Comparison of ENCODE assay signal across 8 cellular contexts in genomic region chr10:29130190-29130673, GRCh38.
A peak's percentile ranks its signal among the peaks of the same experiment; 100 is the strongest.
DNase-seq lines count a peak whose midpoint lies in the region; ATAC-seq, FAIRE-seq and TF ChIP-seq lines count a peak whose summit lies in the region.

No MANE protein-coding gene starts in this region.

- H3K9me3 ChIP-seq in astrocyte (ENCODE audit: insufficient read depth, low read depth, low read length): no peaks in the 10 kb centered on the region

- no peak overlapping the region for H3K4me3 ChIP-seq in astrocyte (ENCODE audit: insufficient read depth, low read depth, low read length)

- H3K4me3 Mint-ChIP-seq in astrocyte (ENCODE audit: unreplicated experiment): no peak overlapping the region

- peaks cover 4% of the 10 kb centered on the region for H3K27me3 ChIP-seq in astrocyte (ENCODE audit: insufficient read depth, low read length)

- H3K27ac Mint-ChIP-seq in astrocyte (ENCODE audit: unreplicated experiment): no peak overlapping the region

- no peaks in the 10 kb centered on the region for H4K20me1 ChIP-seq in astrocyte (ENCODE audit: insufficient read depth, low read length)

- FAIRE-seq in astrocyte (lab: Jason Lieb, UNC): peak; percentile 63
- FAIRE-seq in GM12891 (lab: Jason Lieb, UNC): no peak

- peaks cover 5% of the 10 kb centered on the region for H3K9me3 Mint-ChIP-seq in astrocyte (ENCODE audit: unreplicated experiment)

- H3K27me3 Mint-ChIP-seq in astrocyte (ENCODE audit: low read depth, unreplicated experiment): no peaks in the 10 kb centered on the region

- H2AFZ ChIP-seq in astrocyte (ENCODE audit: low read depth, low read length): no peak overlapping the region

- peak; percentile 47 for TF ChIP-seq RAD21 in Ishikawa (IDR thresholded peaks at IDR 0.05; ENCODE audit: low read depth)

- H3K4me1 Mint-ChIP-seq in astrocyte (ENCODE audit: low read depth, unreplicated experiment): no peaks in the 10 kb centered on the region

- no peak for TF ChIP-seq POLR2A in GM12891 (IDR thresholded peaks at IDR 0.05; ENCODE audit: low read depth, low read length)

- in situ Hi-C loops in Caki2 (cut with HindIII; ENCODE audit: low pct_unique_long_range_greater_than_20kb, low sequenced_read_pairs): no loop called here

- ATAC-seq in GM18907 (IDR thresholded peaks at IDR 0.05; ENCODE audit: unreplicated experiment): no peak
- no peak for ATAC-seq in HG03469 (IDR thresholded peaks at IDR 0.05; ENCODE audit: unreplicated experiment)
- no peak for ATAC-seq in GM21717 (IDR thresholded peaks at IDR 0.05; ENCODE audit: unreplicated experiment)

- H3K36me3 Mint-ChIP-seq in astrocyte (ENCODE audit: low read depth, unreplicated experiment): no peaks in the 10 kb centered on the region

- H3K4me2 ChIP-seq in astrocyte (ENCODE audit: low read length): no peak overlapping the region

- peak; percentile 59 for TF ChIP-seq CTCF in astrocyte (IDR thresholded peaks at IDR 0.05; ENCODE audit: insufficient read depth, low read depth, low read length)

- H3K4me1 ChIP-seq in astrocyte (ENCODE audit: insufficient read depth, low read length): peaks cover 12% of the 10 kb centered on the region

- no peak overlapping the region for H3K9ac ChIP-seq in astrocyte (ENCODE audit: low read length)

- DNase-seq in Caki2 (ENCODE audit: low read depth): peak; percentile 26
- no peak for DNase-seq in astrocyte (ENCODE audit: low read depth)
- DNase-seq in lung microvascular endothelial cell (ENCODE audit: low read depth in 2 of 2): peak; percentile 17 to 50
- DNase-seq in GM12891 (ENCODE audit: insufficient read length, low spot score): no peak

- no peaks in the 10 kb centered on the region for H3K79me2 ChIP-seq in astrocyte (ENCODE audit: insufficient read depth, low read length)

- TF ChIP-seq EP300 in Ishikawa (IDR thresholded peaks at IDR 0.05; ENCODE audit: borderline replicate concordance): no peak

- no peaks in the 10 kb centered on the region for H3K36me3 ChIP-seq in astrocyte (ENCODE audit: insufficient read depth, low read length)

- H3K27ac ChIP-seq in astrocyte (ENCODE audit: low read depth, low read length): no peak overlapping the region

TF ChIP-seq in Ishikawa, 13 proteins besides CTCF, POLR2A, EP300 and RAD21:
- TF ChIP-seq CREB1 (IDR thresholded peaks at IDR 0.05; ENCODE audit: low read depth): no peak
- TF ChIP-seq EGR1 (IDR thresholded peaks at IDR 0.05): no peak
- no peak for TF ChIP-seq CEBPB (IDR thresholded peaks at IDR 0.05)
- TF ChIP-seq, protein P1, sequence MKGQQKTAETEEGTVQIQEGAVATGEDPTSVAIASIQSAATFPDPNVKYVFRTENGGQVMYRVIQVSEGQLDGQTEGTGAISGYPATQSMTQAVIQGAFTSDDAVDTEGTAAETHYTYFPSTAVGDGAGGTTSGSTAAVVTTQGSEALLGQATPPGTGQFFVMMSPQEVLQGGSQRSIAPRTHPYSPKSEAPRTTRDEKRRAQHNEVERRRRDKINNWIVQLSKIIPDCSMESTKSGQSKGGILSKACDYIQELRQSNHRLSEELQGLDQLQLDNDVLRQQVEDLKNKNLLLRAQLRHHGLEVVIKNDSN (IDR thresholded peaks at IDR 0.05): no peak
- TF ChIP-seq YY1 (IDR thresholded peaks at IDR 0.05; ENCODE audit: low read depth): no peak
- no peak for TF ChIP-seq TEAD4 (IDR thresholded peaks at IDR 0.05)
- TF ChIP-seq, protein P2, sequence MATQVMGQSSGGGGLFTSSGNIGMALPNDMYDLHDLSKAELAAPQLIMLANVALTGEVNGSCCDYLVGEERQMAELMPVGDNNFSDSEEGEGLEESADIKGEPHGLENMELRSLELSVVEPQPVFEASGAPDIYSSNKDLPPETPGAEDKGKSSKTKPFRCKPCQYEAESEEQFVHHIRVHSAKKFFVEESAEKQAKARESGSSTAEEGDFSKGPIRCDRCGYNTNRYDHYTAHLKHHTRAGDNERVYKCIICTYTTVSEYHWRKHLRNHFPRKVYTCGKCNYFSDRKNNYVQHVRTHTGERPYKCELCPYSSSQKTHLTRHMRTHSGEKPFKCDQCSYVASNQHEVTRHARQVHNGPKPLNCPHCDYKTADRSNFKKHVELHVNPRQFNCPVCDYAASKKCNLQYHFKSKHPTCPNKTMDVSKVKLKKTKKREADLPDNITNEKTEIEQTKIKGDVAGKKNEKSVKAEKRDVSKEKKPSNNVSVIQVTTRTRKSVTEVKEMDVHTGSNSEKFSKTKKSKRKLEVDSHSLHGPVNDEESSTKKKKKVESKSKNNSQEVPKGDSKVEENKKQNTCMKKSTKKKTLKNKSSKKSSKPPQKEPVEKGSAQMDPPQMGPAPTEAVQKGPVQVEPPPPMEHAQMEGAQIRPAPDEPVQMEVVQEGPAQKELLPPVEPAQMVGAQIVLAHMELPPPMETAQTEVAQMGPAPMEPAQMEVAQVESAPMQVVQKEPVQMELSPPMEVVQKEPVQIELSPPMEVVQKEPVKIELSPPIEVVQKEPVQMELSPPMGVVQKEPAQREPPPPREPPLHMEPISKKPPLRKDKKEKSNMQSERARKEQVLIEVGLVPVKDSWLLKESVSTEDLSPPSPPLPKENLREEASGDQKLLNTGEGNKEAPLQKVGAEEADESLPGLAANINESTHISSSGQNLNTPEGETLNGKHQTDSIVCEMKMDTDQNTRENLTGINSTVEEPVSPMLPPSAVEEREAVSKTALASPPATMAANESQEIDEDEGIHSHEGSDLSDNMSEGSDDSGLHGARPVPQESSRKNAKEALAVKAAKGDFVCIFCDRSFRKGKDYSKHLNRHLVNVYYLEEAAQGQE (IDR thresholded peaks at IDR 0.05; ENCODE audit: low read depth): no peak

TF ChIP-seq in GM12891, 5 proteins besides CTCF, POLR2A, EP300 and RAD21:
- TF ChIP-seq POU2F2 (IDR thresholded peaks at IDR 0.05; ENCODE audit: low read depth, low read length) (no peak), PAX5 (IDR thresholded peaks at IDR 0.05; ENCODE audit: insufficient read depth, low read length, severe bottlenecking) (no peak), SPI1 (IDR thresholded peaks at IDR 0.05; ENCODE audit: low read depth, low read length) (no peak), POLR2AphosphoS5 (IDR thresholded peaks at IDR 0.05; ENCODE audit: low read depth, low read length) (no peak), TAF1 (IDR thresholded peaks at IDR 0.05; ENCODE audit: low read depth, low read length) (no peak)

Comparison
In these comparisons a context has a peak if more than half of its experiments do, and no peak if none do; other contexts are left out.
1. DNase-seq: peak in Caki2 (single experiment) and lung microvascular endothelial cell (2 of 2); none in astrocyte (single experiment) and GM12891 (single experiment).